Comparison of ENCODE assay signal across 13 cellular contexts in genomic region chr1:156004843-156005593, GRCh38. TPM values are rescaled to one million over a fixed set of nuclear protein-coding genes. Genes with fewer than 3 reads are reported as not detected.
A peak's percentile ranks its signal among the peaks of the same experiment; 100 is the strongest.
DNase-seq lines count a peak whose midpoint lies in the region; ATAC-seq and TF ChIP-seq lines count a peak whose summit lies in the region.
"Had no signal": no experiment of that assay in that cellular context is flagged by ENCODE, and none has a peak within 500 bp of the region (broad histone marks: within the 10 kb centered on the region; RNA-seq: fewer than 3 reads in every experiment).

No MANE protein-coding gene starts in this region.

- no peaks in the 10 kb centered on the region for H3K9me3 ChIP-seq in CD8-positive, alpha-beta T cell (ENCODE audit: low read length)
- H3K9me3 ChIP-seq: Caco-2, HAP-1 had no signal

- H3K27ac Mint-ChIP-seq in CD8-positive, alpha-beta T cell, result peak overlapping the region; percentile 76
- no peak overlapping the region for H3K27ac Mint-ChIP-seq in WTC11

- no peaks in the 10 kb centered on the region for H3K27me3 Mint-ChIP-seq in CD8-positive, alpha-beta T cell (ENCODE audit: low read depth)
- H3K27me3 Mint-ChIP-seq in WTC11 (ENCODE audit: low read depth), result peaks cover 2% of the 10 kb centered on the region; the same call in 1 of the 2 replicates

- no peak overlapping the region for H3K4me3 ChIP-seq in CD8-positive, alpha-beta T cell (ENCODE audit: low read depth, low read length)
- H3K4me3 ChIP-seq: HAP-1 had no signal

- peak; percentile 79 for ATAC-seq in CD8-positive, alpha-beta T cell
- no peak for ATAC-seq in WTC11
- ATAC-seq: sciatic nerve had no signal

- peaks cover 15% of the 10 kb centered on the region for H3K4me1 ChIP-seq in CD8-positive, alpha-beta T cell (ENCODE audit: insufficient read depth, low read length)
- H3K4me1 ChIP-seq: HAP-1 had no signal

- H3K4me1 Mint-ChIP-seq in CD8-positive, alpha-beta T cell (ENCODE audit: low read depth), result peaks cover 19% of the 10 kb centered on the region
- peaks cover 2% of the 10 kb centered on the region; the same call in 1 of the 2 replicates for H3K4me1 Mint-ChIP-seq in WTC11

- no peaks in the 10 kb centered on the region for H3K27me3 ChIP-seq in CD8-positive, alpha-beta T cell (ENCODE audit: insufficient read depth, low read length)

- POLR2A ChIA-PET in CD8-positive, alpha-beta T cell (lab: Charles Lee), result interaction anchor here (1.2 kb wide), 1 partner anchor 71 kb away, joined by 5 read pairs; the partner anchor contains the start of gene KHDC4
- POLR2A ChIA-PET in WTC11 (lab: Charles Lee), result no interaction called here

- TF ChIP-seq CTCF in CD8-positive, alpha-beta T cell (IDR thresholded peaks at IDR 0.05), result no peak
- no peak for TF ChIP-seq CTCF in WTC11 (IDR thresholded peaks at IDR 0.05)

- H3K36me3 Mint-ChIP-seq in CD8-positive, alpha-beta T cell, result peaks cover 26% of the 10 kb centered on the region
- H3K36me3 Mint-ChIP-seq in WTC11, result peaks cover 12% of the 10 kb centered on the region

- H3K4me3 Mint-ChIP-seq in CD8-positive, alpha-beta T cell, result peak overlapping the region; percentile 35
- H3K4me3 Mint-ChIP-seq in WTC11, result no peak overlapping the region

- CTCF ChIA-PET in CD8-positive, alpha-beta T cell (lab: Charles Lee), result interaction anchor here (1.0 to 1.1 kb wide), 2 partner anchors 15 to 126 kb away, joined by 3 read pairs; no protein-coding TSS in a partner anchor
- CTCF ChIA-PET in WTC11 (lab: Charles Lee), result interaction anchor here (1.0 kb wide), 1 partner anchor 15 kb away, joined by 3 read pairs; no protein-coding TSS in a partner anchor

- peaks cover 16% of the 10 kb centered on the region for H3K36me3 ChIP-seq in CD8-positive, alpha-beta T cell (ENCODE audit: insufficient read depth, low read length)

- intact Hi-C loops in CD8-positive, alpha-beta T cell (cut with DNase I, micrococcal nuclease), result no loop called here

- no peaks in the 10 kb centered on the region for H3K9me3 Mint-ChIP-seq in CD8-positive, alpha-beta T cell
- no peaks in the 10 kb centered on the region for H3K9me3 Mint-ChIP-seq in WTC11

- H3K27ac ChIP-seq in CD8-positive, alpha-beta T cell (ENCODE audit: low read depth, low read length), result no peak overlapping the region
- H3K27ac ChIP-seq: VCaP had no signal

- DNase-seq in CD8-positive, alpha-beta T cell, result peak in 4 of 7 experiments; percentile 13 to 62 (median 22)
- DNase-seq in HT-29 (ENCODE audit: low spot score) (peak; percentile 78), myocyte (ENCODE audit: low read depth) (peak; percentile 63), NCI-H526 treated with DMSO at 0.1 percent for 48 hours (lab: John Stamatoyannopoulos, UW) (no peak), WTC11 (ENCODE audit: low spot score) (no peak), iPS-NIHi7 (ENCODE audit: extremely low spot score) (no peak)
- DNase-seq in activated gamma-delta T cell treated with anti-CD3 and anti-CD28 coated beads, Interleukin-2, amount 50 U/mL, for 16 hours (ENCODE audit: low read depth), result peak; percentile 21
- DNase-seq: Caco-2; effector CD8-positive, alpha-beta T cell; midbrain had no signal

TF ChIP-seq in WTC11, 78 proteins besides CTCF, POLR2A, EP300 and RAD21:
- TF ChIP-seq PRRX2 (CRISPR knock-in tag; IDR thresholded peaks at IDR 0.05) (no peak), ZNF232 (CRISPR knock-in tag; IDR thresholded peaks at IDR 0.05) (no peak), E2F5 (CRISPR knock-in tag; IDR thresholded peaks at IDR 0.05) (no peak), ESRRA (CRISPR knock-in tag; IDR thresholded peaks at IDR 0.05; ENCODE audit: borderline replicate concordance) (no peak), RORB (CRISPR knock-in tag; IDR thresholded peaks at IDR 0.05) (no peak), ZNF219 (CRISPR knock-in tag; IDR thresholded peaks at IDR 0.05; ENCODE audit: borderline replicate concordance) (no peak), SMAD4 (CRISPR knock-in tag; IDR thresholded peaks at IDR 0.05) (no peak), EMX1 (CRISPR knock-in tag; IDR thresholded peaks at IDR 0.05) (no peak), ARID4B (CRISPR knock-in tag; IDR thresholded peaks at IDR 0.05; ENCODE audit: borderline replicate concordance) (no peak), ZNF396 (CRISPR knock-in tag; IDR thresholded peaks at IDR 0.05; ENCODE audit: borderline replicate concordance) (no peak)
- TF ChIP-seq, protein P1, sequence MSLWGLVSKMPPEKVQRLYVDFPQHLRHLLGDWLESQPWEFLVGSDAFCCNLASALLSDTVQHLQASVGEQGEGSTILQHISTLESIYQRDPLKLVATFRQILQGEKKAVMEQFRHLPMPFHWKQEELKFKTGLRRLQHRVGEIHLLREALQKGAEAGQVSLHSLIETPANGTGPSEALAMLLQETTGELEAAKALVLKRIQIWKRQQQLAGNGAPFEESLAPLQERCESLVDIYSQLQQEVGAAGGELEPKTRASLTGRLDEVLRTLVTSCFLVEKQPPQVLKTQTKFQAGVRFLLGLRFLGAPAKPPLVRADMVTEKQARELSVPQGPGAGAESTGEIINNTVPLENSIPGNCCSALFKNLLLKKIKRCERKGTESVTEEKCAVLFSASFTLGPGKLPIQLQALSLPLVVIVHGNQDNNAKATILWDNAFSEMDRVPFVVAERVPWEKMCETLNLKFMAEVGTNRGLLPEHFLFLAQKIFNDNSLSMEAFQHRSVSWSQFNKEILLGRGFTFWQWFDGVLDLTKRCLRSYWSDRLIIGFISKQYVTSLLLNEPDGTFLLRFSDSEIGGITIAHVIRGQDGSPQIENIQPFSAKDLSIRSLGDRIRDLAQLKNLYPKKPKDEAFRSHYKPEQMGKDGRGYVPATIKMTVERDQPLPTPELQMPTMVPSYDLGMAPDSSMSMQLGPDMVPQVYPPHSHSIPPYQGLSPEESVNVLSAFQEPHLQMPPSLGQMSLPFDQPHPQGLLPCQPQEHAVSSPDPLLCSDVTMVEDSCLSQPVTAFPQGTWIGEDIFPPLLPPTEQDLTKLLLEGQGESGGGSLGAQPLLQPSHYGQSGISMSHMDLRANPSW (CRISPR knock-in tag; conservative IDR thresholded peaks at IDR 0.05; ENCODE audit: low read depth), result no peak

RNA-seq across cellular contexts. Expression of gene SSR2, which starts 15.7 kb away (rescaled TPM):
- total RNA-seq in CD8-positive, alpha-beta T cell, result 100 to 1,000 TPM; 208 to 212 TPM
- total RNA-seq in HT-29 (2014; rRNA removed; shearing (Covaris generic)), result 227 and 261 TPM in 2 replicates
- total RNA-seq in myocyte (124 and 222 TPM in 2 replicates), WTC11 (2021) (172 to 175 TPM (median 174 TPM) in 3 replicates)
- 311 TPM for polyA plus RNA-seq in myocyte (2012)

RNA-seq across cellular contexts. Expression of gene ARHGEF2, which starts 26.7 kb away (rescaled TPM):
- total RNA-seq in CD8-positive, alpha-beta T cell, result 10 to 100 TPM; 51.6 to 52.3 TPM
- 150 and 179 TPM in 2 replicates for total RNA-seq in HT-29 (2014; rRNA removed; shearing (Covaris generic))
- total RNA-seq in myocyte (361 and 478 TPM in 2 replicates), WTC11 (2021) (60.0 to 69.5 TPM (median 66.2 TPM) in 3 replicates)
- 214 TPM for polyA plus RNA-seq in myocyte (2012)

RNA-seq across cellular contexts. Expression of gene UBQLN4, which starts 48.6 kb away (rescaled TPM):
- 10 to 100 TPM in 1 of 2 experiments, 1 to 10 TPM in 1; 9.8 to 10.8 TPM for total RNA-seq in CD8-positive, alpha-beta T cell
- total RNA-seq in HT-29 (2014; rRNA removed; shearing (Covaris generic)), result 35.7 and 41.0 TPM in 2 replicates
- total RNA-seq in myocyte, result 65.3 and 69.7 TPM in 2 replicates
- polyA plus RNA-seq in myocyte (2012), result 39.7 TPM
- 35.0 to 37.3 TPM (median 36.3 TPM) in 3 replicates for total RNA-seq in WTC11 (2021)

RNA-seq across cellular contexts. Expression of gene LAMTOR2, which starts 49.6 kb away (rescaled TPM):
- total RNA-seq in CD8-positive, alpha-beta T cell, result 1 to 10 TPM; 6.7 to 8.3 TPM
- 108 and 130 TPM in 2 replicates for total RNA-seq in HT-29 (2014; rRNA removed; shearing (Covaris generic))
- 40.1 and 51.4 TPM in 2 replicates for total RNA-seq in myocyte
- polyA plus RNA-seq in myocyte (2012), result 144 TPM
- 62.4 to 75.7 TPM (median 73.8 TPM) in 3 replicates for total RNA-seq in WTC11 (2021)

RNA-seq across cellular contexts. Expression of gene RAB25, which starts 55.9 kb away (rescaled TPM):
- total RNA-seq in CD8-positive, alpha-beta T cell, result under 1 TPM; 0.38 to 0.86 TPM
- 163 and 185 TPM in 2 replicates for total RNA-seq in HT-29 (2014; rRNA removed; shearing (Covaris generic))
- total RNA-seq in myocyte, result not detected in 2 replicates
- not detected for polyA plus RNA-seq in myocyte (2012)
- total RNA-seq in WTC11 (2021), result 61.9 to 82.8 TPM (median 82.5 TPM) in 3 replicates
- total RNA-seq: sciatic nerve had no signal

Comparison
In these comparisons a context has a peak if more than half of its experiments do, and no peak if none do; other contexts are left out.
1. DNase-seq: peak in CD8-positive, alpha-beta T cell (4 of 7), HT-29 (single experiment), activated gamma-delta T cell treated with anti-CD3 and anti-CD28 coated beads, Interleukin-2, amount 50 U/mL, for 16 hours (single experiment) and myocyte (single experiment); none in NCI-H526 treated with DMSO at 0.1 percent for 48 hours (single experiment), WTC11 (single experiment) and iPS-NIHi7 (single experiment).